Comparison of ENCODE assay signal across 31 cellular contexts in genomic region chr6:159404296-159404695, GRCh38.
"Had no signal": no experiment of that assay in that cellular context is flagged by ENCODE, and none has a peak within 500 bp of the region (broad histone marks: within the 10 kb centered on the region; RNA-seq: fewer than 3 reads in every experiment).

No MANE protein-coding gene starts in this region.

- H3K9me3 Mint-ChIP-seq: activated naive CD8-positive, alpha-beta T cell treated with anti-CD3 and anti-CD28 coated beads, Interleukin-2, amount 50 U/mL, for 24 hours; activated T-cell treated with anti-CD3 and anti-CD28 coated beads, Interleukin-2, amount 50 U/mL, for 4 hours; activated T-helper 2 cell treated with anti-CD3 and anti-CD28 coated beads, Interferon-gamma antibody, Interleukin-2, Interleukin-4, amounts not matched to agents 10 μg/mL and 5 μg/mL and 100 μg/mL, durations not matched to agents 14 hours and 24 hours and 36 hours had no signal

- ATAC-seq: activated CD4-positive, CD25-positive, alpha-beta regulatory T cell treated with anti-CD3 and anti-CD28 coated beads, Interleukin-2, amount 50 U/mL, for 24 hours; activated naive CD8-positive, alpha-beta T cell treated with anti-CD3 and anti-CD28 coated beads, Interleukin-2, amount 50 U/mL, for 24 hours; activated T-cell treated with anti-CD3 and anti-CD28 coated beads, Interleukin-2, amount 50 U/mL, for 4 hours; body of pancreas; foreskin keratinocyte; gastrocnemius medialis; T-helper 17 cell had no signal

- H3K4me3 ChIP-seq: adrenal gland, body of pancreas, colonic mucosa, esophagus squamous epithelium, gastrocnemius medialis had no signal

- H3K27me3 ChIP-seq: adrenal gland, body of pancreas, colonic mucosa, foreskin keratinocyte, gastrocnemius medialis had no signal

- H3K4me1 Mint-ChIP-seq: activated B cell treated with CpG ODN at 0.5 μM for 24 hours; activated CD4-positive, alpha-beta memory T cell treated with anti-CD3 and anti-CD28 coated beads, Interleukin-2, amount 10 ng/mL, durations not matched to agents 7 days and 5 days; activated CD4-positive, alpha-beta T cell treated with anti-CD3 and anti-CD28 coated beads, Interleukin-2, amount 10 ng/mL, durations not matched to agents 7 days and 5 days; activated naive CD4-positive, alpha-beta T cell treated with anti-CD3 and anti-CD28 coated beads, Interleukin-2, amount 50 U/mL, for 24 hours; activated naive CD8-positive, alpha-beta T cell treated with anti-CD3 and anti-CD28 coated beads for 36 hours; activated naive CD8-positive, alpha-beta T cell treated with anti-CD3 and anti-CD28 coated beads, Interleukin-2, amount 50 U/mL, for 24 hours; T-helper 17 cell had no signal

- DNase-seq: activated B cell treated with CpG ODN at 0.5 μM for 24 hours; activated CD4-positive, alpha-beta memory T cell treated with anti-CD3 and anti-CD28 coated beads, Interleukin-2, amount 10 ng/mL, durations not matched to agents 7 days and 5 days; activated CD4-positive, alpha-beta T cell treated with anti-CD3 and anti-CD28 coated beads for 4 hours; activated CD4-positive, alpha-beta T cell treated with anti-CD3 and anti-CD28 coated beads, Interleukin-2, amount 10 ng/mL, durations not matched to agents 7 days and 5 days; activated CD4-positive, alpha-beta T cell treated with anti-CD3 and anti-CD28 coated beads, Interleukin-2, amount 50 U/mL, for 4 hours; activated CD8-positive, alpha-beta memory T cell treated with anti-CD3 and anti-CD28 coated beads for 24 hours; activated effector memory CD4-positive, alpha-beta T cell treated with anti-CD3 and anti-CD28 coated beads, Interleukin-2, amount 50 U/mL, for 16 hours; activated naive CD4-positive, alpha-beta T cell treated with anti-CD3 and anti-CD28 coated beads for 36 hours; activated naive CD8-positive, alpha-beta T cell treated with anti-CD3 and anti-CD28 coated beads for 36 hours; activated naive CD8-positive, alpha-beta T cell treated with anti-CD3 and anti-CD28 coated beads, Interleukin-2, amount 50 U/mL, for 24 hours; activated T-cell treated with anti-CD3 and anti-CD28 coated beads, Interleukin-2, amount 50 U/mL, for 4 hours; adrenal gland; amygdala; aorta; body of pancreas; caudate nucleus; colonic mucosa; effector CD8-positive, alpha-beta T cell; esophagus squamous epithelium; foreskin keratinocyte; gastrocnemius medialis; glutamatergic neuron; T-helper 1 cell; T-helper 17 cell; T1000; WERI-Rb-1 had no signal

- H3K36me3 Mint-ChIP-seq: activated naive CD4-positive, alpha-beta T cell treated with anti-CD3 and anti-CD28 coated beads, Interleukin-2, amount 50 U/mL, for 24 hours; activated naive CD8-positive, alpha-beta T cell treated with anti-CD3 and anti-CD28 coated beads for 36 hours had no signal

- H3K9me3 ChIP-seq: adrenal gland, body of pancreas, colonic mucosa, esophagus squamous epithelium, gastrocnemius medialis had no signal

- H3K36me3 ChIP-seq: adrenal gland, colonic mucosa, esophagus squamous epithelium, gastrocnemius medialis, WERI-Rb-1 had no signal

- H3K27me3 Mint-ChIP-seq: activated CD4-positive, alpha-beta memory T cell treated with anti-CD3 and anti-CD28 coated beads, Interleukin-2, amount 10 ng/mL, durations not matched to agents 7 days and 5 days; activated CD4-positive, alpha-beta T cell treated with anti-CD3 and anti-CD28 coated beads, Interleukin-2, amount 10 ng/mL, durations not matched to agents 7 days and 5 days had no signal

- H3K4me3 Mint-ChIP-seq: activated B cell treated with CpG ODN at 0.5 μM for 24 hours; activated CD4-positive, alpha-beta memory T cell treated with anti-CD3 and anti-CD28 coated beads, Interleukin-2, amount 10 ng/mL, durations not matched to agents 7 days and 5 days; activated CD4-positive, alpha-beta T cell treated with anti-CD3 and anti-CD28 coated beads, Interleukin-2, amount 10 ng/mL, durations not matched to agents 7 days and 5 days; activated naive CD4-positive, alpha-beta T cell treated with anti-CD3 and anti-CD28 coated beads for 36 hours; activated naive CD4-positive, alpha-beta T cell treated with anti-CD3 and anti-CD28 coated beads, Interleukin-2, amount 50 U/mL, for 24 hours; activated naive CD8-positive, alpha-beta T cell treated with anti-CD3 and anti-CD28 coated beads for 36 hours; activated naive CD8-positive, alpha-beta T cell treated with anti-CD3 and anti-CD28 coated beads, Interleukin-2, amount 50 U/mL, for 24 hours; activated T-cell treated with anti-CD3 and anti-CD28 coated beads, Interleukin-2, amount 50 U/mL, for 4 hours; T-helper 17 cell; T-helper 2 cell treated with Interferon-gamma antibody and Interleukin-4, amounts not matched to agents 5 μg/mL and 100 μg/mL, for 36 hours had no signal

- H3K4me1 ChIP-seq: adrenal gland, body of pancreas, colonic mucosa, esophagus squamous epithelium, foreskin keratinocyte, gastrocnemius medialis had no signal

- H3K27ac ChIP-seq: adrenal gland, body of pancreas, colonic mucosa, epithelial cell of prostate, esophagus squamous epithelium, foreskin keratinocyte, gastrocnemius medialis, WERI-Rb-1 had no signal

- H3K27ac Mint-ChIP-seq: activated B cell treated with CpG ODN at 0.5 μM for 24 hours; activated CD4-positive, alpha-beta memory T cell treated with anti-CD3 and anti-CD28 coated beads, Interleukin-2, amount 10 ng/mL, durations not matched to agents 7 days and 5 days; activated CD4-positive, alpha-beta T cell treated with anti-CD3 and anti-CD28 coated beads, Interleukin-2, amount 10 ng/mL, durations not matched to agents 7 days and 5 days; activated naive CD4-positive, alpha-beta T cell treated with anti-CD3 and anti-CD28 coated beads for 36 hours; activated naive CD4-positive, alpha-beta T cell treated with anti-CD3 and anti-CD28 coated beads, Interleukin-2, amount 50 U/mL, for 24 hours; activated naive CD8-positive, alpha-beta T cell treated with anti-CD3 and anti-CD28 coated beads for 36 hours; activated naive CD8-positive, alpha-beta T cell treated with anti-CD3 and anti-CD28 coated beads, Interleukin-2, amount 50 U/mL, for 24 hours; activated T-helper 2 cell treated with anti-CD3 and anti-CD28 coated beads, Interferon-gamma antibody, Interleukin-2, Interleukin-4, amounts not matched to agents 10 μg/mL and 5 μg/mL and 100 μg/mL, durations not matched to agents 14 hours and 24 hours and 36 hours; T-helper 17 cell; T-helper 2 cell treated with Interferon-gamma antibody and Interleukin-4, amounts not matched to agents 5 μg/mL and 100 μg/mL, for 36 hours had no signal
